Comparison of ENCODE assay signal across 29 cellular contexts in genomic region chr2:8839189-8839965, GRCh38.
"Had no signal": no experiment of that assay in that cellular context is flagged by ENCODE, and none has a peak within 500 bp of the region (broad histone marks: within the 10 kb centered on the region; RNA-seq: fewer than 3 reads in every experiment).

No MANE protein-coding gene starts in this region.

- H3K27ac ChIP-seq: neutrophil, pancreas, psoas muscle, skin epidermis, spleen, suprapubic skin, testis, tibial artery, transverse colon, upper lobe of right lung, uterus had no signal

- ATAC-seq: naive thymus-derived CD8-positive, alpha-beta T cell; natural killer cell treated with Interleukin-12 subunit alpha and Interleukin-12 subunit beta and Interleukin-15 and Interleukin-18, amount 100 ng/mL, for 72 hours; pancreas; psoas muscle; right cardiac atrium; sciatic nerve; stimulated activated memory B cell treated with anti-CD40 and anti-IgM and Interleukin-4, amounts not matched to agents 10 μg/mL and 1 μg/mL and 100 μg/mL, for 72 hours; stimulated activated naive CD8-positive, alpha-beta T cell treated with anti-CD3 and anti-CD28 coated beads, Interleukin-15, amount 100 ng/mL, for 72 hours; stimulated activated naive CD8-positive, alpha-beta T cell treated with anti-CD3 and anti-CD28 coated beads, Interleukin-15, Interleukin-2, amounts not matched to agents 100 U/mL and 50 U/mL, for 24 hours; upper lobe of right lung had no signal

- H3K4me3 ChIP-seq: pancreas, psoas muscle, skin epidermis, smooth muscle cell, suprapubic skin, testis, tibial artery, transverse colon, upper lobe of right lung, uterus had no signal

- H3K27me3 ChIP-seq: neutrophil, pancreas, suprapubic skin, testis, tibial artery, transverse colon, upper lobe of right lung, uterus had no signal

- H3K36me3 ChIP-seq: neutrophil, pancreas, spleen, suprapubic skin, tibial artery, transverse colon, upper lobe of right lung, uterus had no signal

- H3K36me3 Mint-ChIP-seq: naive thymus-derived CD8-positive, alpha-beta T cell; natural killer cell treated with Interleukin-12 subunit alpha and Interleukin-12 subunit beta and Interleukin-15 and Interleukin-18, amount 100 ng/mL, for 72 hours had no signal

- H3K27ac Mint-ChIP-seq: naive B cell; natural killer cell treated with Interleukin-12 subunit alpha and Interleukin-12 subunit beta and Interleukin-15 and Interleukin-18, amount 100 ng/mL, for 72 hours; stimulated activated memory B cell treated with anti-CD40 and anti-IgM and Interleukin-4, amounts not matched to agents 10 μg/mL and 1 μg/mL and 100 μg/mL, for 72 hours; stimulated activated naive CD8-positive, alpha-beta T cell treated with anti-CD3 and anti-CD28 coated beads, Interleukin-15, amount 100 ng/mL, for 72 hours; type B pancreatic cell had no signal

- H3K4me3 Mint-ChIP-seq: natural killer cell treated with Interleukin-12 subunit alpha and Interleukin-12 subunit beta and Interleukin-15 and Interleukin-18, amount 100 ng/mL, for 72 hours; stimulated activated memory B cell treated with anti-CD40 and anti-IgM and Interleukin-4, amounts not matched to agents 10 μg/mL and 1 μg/mL and 100 μg/mL, for 72 hours; stimulated activated naive CD8-positive, alpha-beta T cell treated with anti-CD3 and anti-CD28 coated beads, Interleukin-15, amount 100 ng/mL, for 72 hours had no signal

- H3K9me3 ChIP-seq: neutrophil, pancreas, psoas muscle, spleen, suprapubic skin, testis, tibial artery, transverse colon, upper lobe of right lung, uterus had no signal

- H3K9me3 Mint-ChIP-seq: naive thymus-derived CD8-positive, alpha-beta T cell; natural killer cell treated with Interleukin-12 subunit alpha and Interleukin-12 subunit beta and Interleukin-15 and Interleukin-18, amount 100 ng/mL, for 72 hours; stimulated activated memory B cell treated with anti-CD40 and anti-IgM and Interleukin-4, amounts not matched to agents 10 μg/mL and 1 μg/mL and 100 μg/mL, for 72 hours; stimulated activated naive CD8-positive, alpha-beta T cell treated with anti-CD3 and anti-CD28 coated beads, Interleukin-15, amount 100 ng/mL, for 72 hours had no signal

- H3K4me2 ChIP-seq: smooth muscle cell had no signal

- H3K27me3 Mint-ChIP-seq: stimulated activated naive CD8-positive, alpha-beta T cell treated with anti-CD3 and anti-CD28 coated beads, Interleukin-15, amount 100 ng/mL, for 72 hours; type B pancreatic cell had no signal

- DNase-seq: naive B cell; naive thymus-derived CD8-positive, alpha-beta T cell; nucleus accumbens; pancreas; psoas muscle; right cardiac atrium; spleen; stimulated activated CD4-positive, alpha-beta T cell treated with anti-CD3 and anti-CD28 coated beads, Interleukin-12 subunit alpha, Interleukin-12 subunit beta, amount 100 ng/mL, for 4 hours; stimulated activated CD4-positive, alpha-beta T cell treated with anti-CD3 and anti-CD28 coated beads, Interleukin-1b, Interleukin-23, amount 100 ng/mL, for 48 hours; stimulated activated CD4-positive, alpha-beta T cell treated with anti-CD3 and anti-CD28 coated beads, Interleukin-4, amount 100 ng/mL, for 1 hour; stimulated activated CD4-positive, alpha-beta T cell treated with anti-CD3 and anti-CD28 coated beads, Interleukin-4, amount 100 ng/mL, for 4 hours; stimulated activated CD8-positive, alpha-beta memory T cell treated with anti-CD3 and anti-CD28 coated beads, Interleukin-4, amount 100 ng/mL, for 48 hours; stimulated activated naive CD4-positive, alpha-beta T cell; stimulated activated naive CD8-positive, alpha-beta T cell treated with anti-CD3 and anti-CD28 coated beads, Interleukin-15, amount 100 ng/mL, for 72 hours; stimulated activated naive CD8-positive, alpha-beta T cell treated with anti-CD3 and anti-CD28 coated beads, Interleukin-15, Interleukin-2, amounts not matched to agents 100 U/mL and 50 U/mL, for 24 hours; substantia nigra; testis; tibial artery; transverse colon; upper lobe of right lung; uterus had no signal
